In genomic region chr9:101333923-101334702, GRCh38 we compare ENCODE assay signal across 18 cellular contexts. TPM values are rescaled to one million over a fixed set of nuclear protein-coding genes. Genes with fewer than 3 reads are reported as not detected.
A peak's percentile ranks its signal among the peaks of the same experiment; 100 is the strongest.
DNase-seq lines count a peak whose midpoint lies in the region; ATAC-seq, FAIRE-seq and TF ChIP-seq lines count a peak whose summit lies in the region.
"Had no signal": no experiment of that assay in that cellular context is flagged by ENCODE, and none has a peak within 500 bp of the region (broad histone marks: within the 10 kb centered on the region; RNA-seq: fewer than 3 reads in every experiment).

No MANE protein-coding gene starts in this region.

- 49% methylated on average over 7 of the region's 25 CpGs; no CpG with 5 or more reads in 1 of the 2 experiments for WGBS in IMR-90 (ENCODE audit: extremely low coverage in 2 of 2, insufficient read length in 1 of 2), 2 experiments
- WGBS in HepG2 (ENCODE audit: low lambda C conversion rate): 97% methylated on average over 25 of the region's 25 CpGs

- ATAC-seq in IMR-90 (ENCODE audit: low read depth): peak; percentile 35; the same call in 1 of the 2 replicates
- peak; percentile 49 for ATAC-seq in HepG2
- ATAC-seq in HG03025 (IDR thresholded peaks at IDR 0.05; ENCODE audit: low FRiP score, unreplicated experiment): no peak
- ATAC-seq: HCT116 had no signal

- BruUV-seq in IMR-90 (replicated peaks; lab: Mats Ljungman, UMichigan): no TSS peak
- no TSS peak for BruUV-seq in HepG2 (replicated peaks; lab: Mats Ljungman, UMichigan)

- intact Hi-C loops in IMR-90 (cut with micrococcal nuclease) (no loop called here), HepG2 (cut with micrococcal nuclease; ENCODE audit: unreplicated experiment) (loop anchor here (2.0 kb wide), 1 partner anchor 21 kb away; no protein-coding TSS in a partner anchor)
- intact Hi-C loops in activated CD4-positive, alpha-beta T cell treated with anti-CD3 and anti-CD28 coated beads, Interleukin-2, amount 10 ng/mL, durations not matched to agents 24 days and 14 days (cut with micrococcal nuclease): no loop called here

- H3K56ac ChIP-seq in IMR-90 (ENCODE audit: extremely low read depth, insufficient read depth, low read length): no peak overlapping the region

- no peak for FAIRE-seq in HepG2 (lab: Jason Lieb, UNC)
- FAIRE-seq: A204.1, G401.6, GM12891 had no signal

- no peaks in the 10 kb centered on the region for H4K20me1 ChIP-seq in IMR-90 (ENCODE audit: insufficient read depth, low read length)
- no peaks in the 10 kb centered on the region for H4K20me1 ChIP-seq in HepG2 (ENCODE audit: insufficient read depth, low read length)
- H4K20me1 ChIP-seq in neural progenitor cell (ENCODE audit: low read depth): no peaks in the 10 kb centered on the region

- H3K9me3 ChIP-seq in IMR-90 (ENCODE audit: control insufficient read depth, insufficient read depth, low read length) (no peaks in the 10 kb centered on the region), HepG2 (ENCODE audit: low read length) (no peaks in the 10 kb centered on the region), neural progenitor cell (ENCODE audit: low read depth) (no peaks in the 10 kb centered on the region)
- H3K9me3 ChIP-seq: BE2C had no signal

- no peaks in the 10 kb centered on the region for H3K36me3 Mint-ChIP-seq in neural progenitor cell
- H3K36me3 Mint-ChIP-seq in activated CD4-positive, alpha-beta T cell treated with anti-CD3 and anti-CD28 coated beads, Interleukin-2, amount 10 ng/mL, durations not matched to agents 24 days and 14 days (ENCODE audit: low read depth): no peaks in the 10 kb centered on the region
- H3K36me3 Mint-ChIP-seq: CD4-positive, alpha-beta memory T cell had no signal

- POLR2A ChIA-PET in IMR-90 (lab: Charles Lee; ENCODE audit: unreplicated experiment) (no interaction called here), HepG2 (lab: Yijun Ruan, JAX) (interaction anchor here (1.3 to 2.2 kb wide), 3 partner anchors 8 to 20 kb away, joined by 6 to 14 read pairs (median 7); no protein-coding TSS in a partner anchor)

- H3K27ac ChIP-seq in IMR-90 (ENCODE audit: insufficient read depth, low read length) (no peak overlapping the region), HepG2 (ENCODE audit: extremely low read length, insufficient read depth, low read length) (no peak overlapping the region), neural progenitor cell (no peak overlapping the region)
- H3K27ac ChIP-seq: C4-2B had no signal

- TF ChIP-seq POLR2A in IMR-90 (IDR thresholded peaks at IDR 0.05; ENCODE audit: low read depth, low read length): no peak
- no peak for TF ChIP-seq POLR2A in HepG2 (IDR thresholded peaks at IDR 0.05; ENCODE audit: insufficient read depth in 1 of 2, low read depth in 2 of 2, low read length in 2 of 2)

- no peak overlapping the region for H3K18ac ChIP-seq in IMR-90 (ENCODE audit: low read depth, low read length)

- no peak overlapping the region for H2BK120ac ChIP-seq in IMR-90 (ENCODE audit: low read depth, low read length)

- CTCF ChIA-PET in IMR-90 (lab: Yijun Ruan, JAX): no interaction called here
- CTCF ChIA-PET in HepG2 (lab: Yijun Ruan, JAX; ENCODE audit: low intra/inter-chr PET ratio, low total read pairs): no interaction called here

- no peak overlapping the region for H3K14ac ChIP-seq in IMR-90 (replicated peaks; ENCODE audit: low read depth, low read length)

- TF ChIP-seq RAD21 in IMR-90 (IDR thresholded peaks at IDR 0.05; ENCODE audit: low read length): no peak
- TF ChIP-seq RAD21 in HepG2 (CRISPR knock-in tag; IDR thresholded peaks at IDR 0.05): no peak

- H3K9ac ChIP-seq in IMR-90 (ENCODE audit: low read depth, low read length) (no peak overlapping the region), HepG2 (ENCODE audit: insufficient read depth, low read depth, low read length) (no peak overlapping the region), neural progenitor cell (no peak overlapping the region)

- dilution Hi-C loops in IMR-90 (cut with HindIII; ENCODE audit: low sequenced_read_pairs, unreplicated experiment): no loop called here

- no peak overlapping the region for H4K91ac ChIP-seq in IMR-90 (ENCODE audit: insufficient read depth, low read depth, low read length)

- H3K9me3 Mint-ChIP-seq in neural progenitor cell: peaks cover 2% of the 10 kb centered on the region
- H3K9me3 Mint-ChIP-seq in activated CD4-positive, alpha-beta T cell treated with anti-CD3 and anti-CD28 coated beads, Interleukin-2, amount 10 ng/mL, durations not matched to agents 24 days and 14 days: no peaks in the 10 kb centered on the region

- no peaks in the 10 kb centered on the region for H3K36me3 ChIP-seq in IMR-90 (ENCODE audit: control insufficient read depth, insufficient read depth, low read length)
- H3K36me3 ChIP-seq in HepG2 (replicated peaks in 1 of 2; ENCODE audit: control insufficient read depth in 1 of 2, insufficient read depth in 2 of 2, low read length in 2 of 2): no peaks in the 10 kb centered on the region
- no peaks in the 10 kb centered on the region for H3K36me3 ChIP-seq in neural progenitor cell
- H3K36me3 ChIP-seq: BE2C had no signal

- no peak overlapping the region for H4K8ac ChIP-seq in IMR-90 (ENCODE audit: low read depth in 2 of 2, low read length in 2 of 2)

- H3K9me1 ChIP-seq in IMR-90 (ENCODE audit: insufficient read depth, low read length): no peaks in the 10 kb centered on the region

- H3K4me3 Mint-ChIP-seq in neural progenitor cell: no peak overlapping the region
- no peak overlapping the region for H3K4me3 Mint-ChIP-seq in activated CD4-positive, alpha-beta T cell treated with anti-CD3 and anti-CD28 coated beads, Interleukin-2, amount 10 ng/mL, durations not matched to agents 24 days and 14 days
- H3K4me3 Mint-ChIP-seq: CD4-positive, alpha-beta memory T cell had no signal

- H3K27me3 Mint-ChIP-seq in neural progenitor cell (ENCODE audit: insufficient read depth, low read depth): peaks cover under 1% of the 10 kb centered on the region
- peaks cover 2% of the 10 kb centered on the region for H3K27me3 Mint-ChIP-seq in activated CD4-positive, alpha-beta T cell treated with anti-CD3 and anti-CD28 coated beads, Interleukin-2, amount 10 ng/mL, durations not matched to agents 24 days and 14 days

- H2BK15ac ChIP-seq in IMR-90 (ENCODE audit: low read depth, low read length): no peak overlapping the region

- no peak overlapping the region for H3K27ac Mint-ChIP-seq in neural progenitor cell
- no peak overlapping the region for H3K27ac Mint-ChIP-seq in activated CD4-positive, alpha-beta T cell treated with anti-CD3 and anti-CD28 coated beads, Interleukin-2, amount 10 ng/mL, durations not matched to agents 24 days and 14 days
- H3K27ac Mint-ChIP-seq: CD4-positive, alpha-beta memory T cell had no signal

- peak overlapping the region; percentile 61 for H2AFZ ChIP-seq in IMR-90 (replicated peaks; ENCODE audit: low read length, poor library complexity)
- H2AFZ ChIP-seq in HepG2 (ENCODE audit: low read length): no peak overlapping the region
- H2AFZ ChIP-seq in neural progenitor cell (replicated peaks): peak overlapping the region; percentile 34

- H2AK9ac ChIP-seq in IMR-90 (replicated peaks; ENCODE audit: low read depth, low read length, poor library complexity): no peak overlapping the region

- H2AK5ac ChIP-seq in IMR-90 (ENCODE audit: low read depth, low read length): no peak overlapping the region

- no peaks in the 10 kb centered on the region for H3K79me1 ChIP-seq in IMR-90 (ENCODE audit: low read depth in 1 of 2, low read length in 2 of 2)

- H3F3A ChIP-seq in neural progenitor cell (ENCODE audit: low read depth): no peaks in the 10 kb centered on the region

- DNase-seq in Daoy (ENCODE audit: low read depth): peak; percentile 7
- DNase-seq in IMR-90: no peak
- DNase-seq in HepG2 (ENCODE audit: low spot score): no peak
- no peak for DNase-seq in neural progenitor cell (ENCODE audit: low spot score)
- DNase-seq in NOMO-1 treated with DMSO at 0.1 percent for 48 hours (lab: John Stamatoyannopoulos, UW; ENCODE audit: unreplicated experiment): no peak
- no peak for DNase-seq in activated CD4-positive, alpha-beta T cell treated with anti-CD3 and anti-CD28 coated beads, Interleukin-2, amount 10 ng/mL, durations not matched to agents 24 days and 14 days
- DNase-seq in stimulated activated naive CD4-positive, alpha-beta T cell treated with Interleukin-2 at 50 U/mL for 16 hours (lab: John Stamatoyannopoulos, UW): no peak
- DNase-seq: BE2C; CD4-positive, alpha-beta memory T cell; DMS79; EL had no signal

- H3K4me3 ChIP-seq in IMR-90 (ENCODE audit: insufficient read depth, low read depth, low read length) (no peak overlapping the region), HepG2 (replicated peaks in 1 of 3; ENCODE audit: insufficient read depth in 1 of 3, low read depth in 2 of 3, low read length in 3 of 3) (no peak overlapping the region), neural progenitor cell (no peak overlapping the region)

- in situ Hi-C loops in IMR-90 (cut with MboI; ENCODE audit: low sequenced_read_pairs) (no loop called here), HepG2 (cut with HindIII; ENCODE audit: extremely low pct_ligation_motif_present, low pct_unique_long_range_greater_than_20kb) (no loop called here)

- H2BK20ac ChIP-seq in IMR-90 (ENCODE audit: low read depth, low read length): no peak overlapping the region

- H3K4me1 ChIP-seq in IMR-90 (ENCODE audit: control insufficient read depth, insufficient read depth, low read length) (no peaks in the 10 kb centered on the region), HepG2 (ENCODE audit: insufficient read depth, low read length) (peaks cover 23% of the 10 kb centered on the region), neural progenitor cell (no peaks in the 10 kb centered on the region)
- H3K4me1 ChIP-seq: BE2C had no signal

- TF ChIP-seq EP300 in HepG2 (IDR thresholded peaks at IDR 0.05; ENCODE audit: low read depth in 2 of 2, low read length in 2 of 2): no peak
- no peak for TF ChIP-seq EP300 in HepG2 (CRISPR knock-in tag; IDR thresholded peaks at IDR 0.05; ENCODE audit: borderline replicate concordance)

- no peak overlapping the region for H4K5ac ChIP-seq in IMR-90 (ENCODE audit: low read depth, low read length)

- no peak overlapping the region for H2BK5ac ChIP-seq in IMR-90 (ENCODE audit: low read depth, low read length, poor library complexity, severe bottlenecking)

- no peak overlapping the region for H3K23ac ChIP-seq in IMR-90 (ENCODE audit: low read depth, low read length)

- H3K4me2 ChIP-seq in IMR-90 (ENCODE audit: low read depth, low read length) (no peak overlapping the region), HepG2 (ENCODE audit: low read depth, low read length) (no peak overlapping the region), neural progenitor cell (no peak overlapping the region)

- TF ChIP-seq CTCF in IMR-90 (conservative IDR thresholded peaks at IDR 0.05; ENCODE audit: low read depth, low read length): no peak
- TF ChIP-seq CTCF in HepG2 (CRISPR knock-in tag; IDR thresholded peaks at IDR 0.05): no peak
- no peak for TF ChIP-seq CTCF in neural progenitor cell (IDR thresholded peaks at IDR 0.05)

- no peaks in the 10 kb centered on the region for H3K79me2 ChIP-seq in HepG2 (ENCODE audit: insufficient read depth, low read length)
- H3K79me2 ChIP-seq in neural progenitor cell (ENCODE audit: low read depth): no peaks in the 10 kb centered on the region

- H3K27me3 ChIP-seq in IMR-90 (ENCODE audit: control insufficient read depth, insufficient read depth, low read length): no peaks in the 10 kb centered on the region; the same call in 1 of the 2 replicates
- no peaks in the 10 kb centered on the region for H3K27me3 ChIP-seq in HepG2 (ENCODE audit: control insufficient read depth in 1 of 2, insufficient read depth in 2 of 2, low read length in 2 of 2)
- no peaks in the 10 kb centered on the region for H3K27me3 ChIP-seq in neural progenitor cell
- H3K27me3 ChIP-seq: BE2C had no signal

- H3K4me1 Mint-ChIP-seq in neural progenitor cell: no peaks in the 10 kb centered on the region
- H3K4me1 Mint-ChIP-seq in activated CD4-positive, alpha-beta T cell treated with anti-CD3 and anti-CD28 coated beads, Interleukin-2, amount 10 ng/mL, durations not matched to agents 24 days and 14 days: no peaks in the 10 kb centered on the region
- H3K4me1 Mint-ChIP-seq: CD4-positive, alpha-beta memory T cell had no signal

- no peak overlapping the region for H3K4ac ChIP-seq in IMR-90 (ENCODE audit: low read depth, low read length)

RNA-seq across cellular contexts. Expression of gene BAAT, which starts 50.7 kb away (rescaled TPM):
- total RNA-seq in Daoy (2014; rRNA removed; shearing (Covaris generic)): 0.29 TPM in 1 of 2 replicates, not detected in the other
- total RNA-seq in IMR-90 (2012; rRNA removed) (under 0.01 TPM in 1 of 2 replicates, not detected in the other), HepG2 (2016; rRNA removed; fragmentation: Illumina TruSeq; extraction: Trizol) (0.71 and 1.0 TPM in 2 replicates), neural progenitor cell (ENCODE audit: low replicate concordance) (0.09 and 0.15 TPM in 2 replicates)
- polyA plus RNA-seq in IMR-90 (2012; rRNA removed) (not detected in 2 replicates), HepG2 (2011; rRNA removed) (7.9 and 11.2 TPM in 2 replicates)
- polyA plus RNA-seq in IMR-90 (2012; cell fraction: cytosol; rRNA removed): not detected in 2 replicates
- polyA plus RNA-seq in IMR-90 (2012; cell fraction: nucleus; rRNA removed; ENCODE audit: low replicate concordance): 0.02 and 0.09 TPM in 2 replicates
- total RNA-seq in HepG2 (2016; cell fraction: cytosol; rRNA removed; fragmentation: Illumina TruSeq; extraction: Trizol; ENCODE audit: low read depth): 0.20 and 0.26 TPM in 2 replicates
- 0.45 and 0.77 TPM in 2 replicates for total RNA-seq in HepG2 (2016; cell fraction: insoluble cytoplasmic fraction; rRNA removed; fragmentation: Illumina TruSeq; extraction: Trizol)
- 0.34 and 0.56 TPM in 2 replicates for total RNA-seq in HepG2 (2016; cell fraction: membrane; rRNA removed; fragmentation: Illumina TruSeq; extraction: Trizol)
- 0.78 and 0.97 TPM in 2 replicates for total RNA-seq in HepG2 (2016; cell fraction: nucleus; rRNA removed; fragmentation: Illumina TruSeq; extraction: Trizol)
- polyA plus RNA-seq in HepG2 (2011; cell fraction: cytosol; rRNA removed): 3.9 and 10.6 TPM in 2 replicates
- 4.2 and 7.6 TPM in 2 replicates for polyA plus RNA-seq in HepG2 (2011; cell fraction: nucleus; rRNA removed)
- polyA plus RNA-seq in HepG2 (2012): 26.8 and 34.2 TPM in 2 replicates
- 0.07 and 0.18 TPM in 2 replicates for polyA plus RNA-seq in HepG2 (2016; cell fraction: cytosol; fragmentation: Illumina TruSeq; extraction: Trizol; ENCODE audit: low read depth)
- 0.80 and 0.87 TPM in 2 replicates for polyA plus RNA-seq in HepG2 (2016; cell fraction: insoluble cytoplasmic fraction; fragmentation: Illumina TruSeq; extraction: Trizol; ENCODE audit: low read depth)
- 0.22 and 0.24 TPM in 2 replicates for polyA plus RNA-seq in HepG2 (2016; cell fraction: membrane; fragmentation: Illumina TruSeq; extraction: Trizol; ENCODE audit: low read depth)
- polyA plus RNA-seq in HepG2 (2016; cell fraction: nucleus; fragmentation: Illumina TruSeq; extraction: Trizol; ENCODE audit: insufficient read depth, low read depth): 1.4 and 1.7 TPM in 2 replicates
- polyA minus RNA-seq in HepG2 (2011; rRNA and poly(A)+ RNA removed; ENCODE audit: low replicate concordance): 0.05 and 7.3 TPM in 2 replicates
- 5.0 and 10.0 TPM in 2 replicates for polyA minus RNA-seq in HepG2 (2011; cell fraction: cytosol; rRNA and poly(A)+ RNA removed)
- 7.6 and 12.8 TPM in 2 replicates for polyA minus RNA-seq in HepG2 (2011; cell fraction: nucleus; rRNA and poly(A)+ RNA removed)
- 0.07 TPM in 1 of 2 replicates, not detected in the other for total RNA-seq in activated CD4-positive, alpha-beta T cell treated with anti-CD3 and anti-CD28 coated beads, Interleukin-2, amount 10 ng/mL, durations not matched to agents 24 days and 14 days
- total RNA-seq: H4 had no signal
